19 cellular contexts compared by ENCODE assay signal in genomic region chr2:212114489-212114888, GRCh38.
DNase-seq lines count a peak whose midpoint lies in the region; ATAC-seq and TF ChIP-seq lines count a peak whose summit lies in the region.
"Had no signal": no experiment of that assay in that cellular context is flagged by ENCODE, and none has a peak within 500 bp of the region (broad histone marks: within the 10 kb centered on the region; RNA-seq: fewer than 3 reads in every experiment).

No MANE protein-coding gene starts in this region.

- no peaks in the 10 kb centered on the region for H3K4me1 ChIP-seq in adipocyte (ENCODE audit: control insufficient read depth, insufficient read depth, low read length)
- H3K4me1 ChIP-seq in lung (ENCODE audit: control insufficient read depth in 2 of 2, insufficient read depth in 2 of 2, low read length in 2 of 2): no peaks in the 10 kb centered on the region
- no peaks in the 10 kb centered on the region for H3K4me1 ChIP-seq in upper lobe of right lung
- no peaks in the 10 kb centered on the region for H3K4me1 ChIP-seq in esophagus squamous epithelium
- H3K4me1 ChIP-seq: BLaER1, Caco-2 had no signal

- TF ChIP-seq CTCF in lung (IDR thresholded peaks at IDR 0.05; ENCODE audit: control extremely low read depth, extremely low read depth): no peak
- TF ChIP-seq CTCF in upper lobe of right lung (IDR thresholded peaks at IDR 0.05): no peak
- no peak for TF ChIP-seq CTCF in esophagus squamous epithelium (IDR thresholded peaks at IDR 0.05)
- no peak for TF ChIP-seq CTCF in coronary artery (IDR thresholded peaks at IDR 0.05)

- TF ChIP-seq POLR2A in esophagus squamous epithelium (IDR thresholded peaks at IDR 0.05): no peak

- H3K27me3 ChIP-seq in adipocyte (replicated peaks; ENCODE audit: control insufficient read depth, insufficient read depth, low read length) (no peaks in the 10 kb centered on the region), lung (ENCODE audit: control insufficient read depth, insufficient read depth) (no peaks in the 10 kb centered on the region), upper lobe of right lung (no peaks in the 10 kb centered on the region), esophagus squamous epithelium (no peaks in the 10 kb centered on the region)
- H3K27me3 ChIP-seq: BLaER1 had no signal

- H3K4me3 ChIP-seq in adipocyte (ENCODE audit: low read length) (no peak overlapping the region), lung (no peak overlapping the region), upper lobe of right lung (no peak overlapping the region), esophagus squamous epithelium (no peak overlapping the region), coronary artery (no peak overlapping the region)
- H3K4me3 ChIP-seq: BLaER1, HAP-1 had no signal

- H3K36me3 ChIP-seq in adipocyte (ENCODE audit: control insufficient read depth, insufficient read depth, low read length, severe bottlenecking) (no peaks in the 10 kb centered on the region), lung (ENCODE audit: control insufficient read depth in 2 of 2, insufficient read depth in 2 of 2, low read length in 2 of 2) (no peaks in the 10 kb centered on the region), upper lobe of right lung (no peaks in the 10 kb centered on the region), esophagus squamous epithelium (no peaks in the 10 kb centered on the region)
- H3K36me3 ChIP-seq: BLaER1, HAP-1 had no signal

- H3K27ac ChIP-seq in lung (ENCODE audit: low read depth in 1 of 2, low read length in 1 of 2): no peak overlapping the region
- no peak overlapping the region for H3K27ac ChIP-seq in upper lobe of right lung
- H3K27ac ChIP-seq in esophagus squamous epithelium: no peak overlapping the region
- no peak overlapping the region for H3K27ac ChIP-seq in coronary artery
- H3K27ac ChIP-seq: 22Rv1, BLaER1, C4-2B had no signal

- WGBS in lung, 2 donors: 50 to 72% methylated on average over 1 of the region's 1 CpG
- 31 to 72% methylated on average over 1 of the region's 1 CpG for WGBS in esophagus squamous epithelium, 2 donors

- DNase-seq in NCI-H510A treated with DMSO at 0.1 percent for 48 hours (lab: John Stamatoyannopoulos, UW) (peak; percentile 24), NCI-H510A (lab: John Stamatoyannopoulos, UW) (no peak), adipocyte (ENCODE audit: low read depth) (peak; percentile 10), lung (ENCODE audit: low spot score) (no peak), upper lobe of right lung (no peak), esophagus squamous epithelium (lab: John Stamatoyannopoulos, UW) (no peak), RKO (ENCODE audit: low spot score) (no peak), coronary artery (ENCODE audit: low spot score) (no peak)
- DNase-seq: Caco-2; CD4-positive, CD25-positive, alpha-beta regulatory T cell; CD8-positive, alpha-beta T cell; DMS153; GF-D8; GOT3; HFFc6 had no signal

- intact Hi-C loops in upper lobe of right lung (cut with DNase I): no loop called here
- intact Hi-C loops in esophagus squamous epithelium (cut with DNase I): no loop called here

- H3K9ac ChIP-seq in adipocyte (ENCODE audit: low read length): no peak overlapping the region
- H3K9ac ChIP-seq: BLaER1 had no signal

- ATAC-seq in lung (ENCODE audit: insufficient read depth, low FRiP score): peak; percentile 37
- ATAC-seq in upper lobe of right lung: peak; percentile 36
- ATAC-seq: CD8-positive, alpha-beta T cell had no signal

- no peaks in the 10 kb centered on the region for H3K9me3 ChIP-seq in adipocyte (ENCODE audit: control insufficient read depth, low read length)
- H3K9me3 ChIP-seq in lung (ENCODE audit: control insufficient read depth in 2 of 2, insufficient read depth in 1 of 2, low read length in 1 of 2): no peaks in the 10 kb centered on the region
- H3K9me3 ChIP-seq in upper lobe of right lung: no peaks in the 10 kb centered on the region
- H3K9me3 ChIP-seq in esophagus squamous epithelium: no peaks in the 10 kb centered on the region
- H3K9me3 ChIP-seq: BLaER1, Caco-2, HAP-1 had no signal

Comparison
In these comparisons a context has a peak if more than half of its experiments do, and no peak if none do; other contexts are left out.
1. DNase-seq: peak in NCI-H510A treated with DMSO at 0.1 percent for 48 hours (single experiment) and adipocyte (single experiment); none in NCI-H510A (single experiment), lung (single experiment), upper lobe of right lung (single experiment), esophagus squamous epithelium (single experiment), RKO (single experiment) and coronary artery (single experiment).